10 cellular contexts compared by ENCODE assay signal in genomic region chr4:158020175-158020574, GRCh38.
A peak's percentile ranks its signal among the peaks of the same experiment; 100 is the strongest.
DNase-seq lines count a peak whose midpoint lies in the region; ATAC-seq, FAIRE-seq and TF ChIP-seq lines count a peak whose summit lies in the region.
"Had no signal": no experiment of that assay in that cellular context is flagged by ENCODE, and none has a peak within 500 bp of the region (broad histone marks: within the 10 kb centered on the region; RNA-seq: fewer than 3 reads in every experiment).

No MANE protein-coding gene starts in this region.

- H3K36me3 ChIP-seq in left ventricle myocardium inferior = no peaks in the 10 kb centered on the region

- no peak overlapping the region for H3K4me3 Mint-ChIP-seq in immature natural killer cell
- H3K4me3 Mint-ChIP-seq: activated naive CD8-positive, alpha-beta T cell had no signal

- no peaks in the 10 kb centered on the region for H3K27me3 Mint-ChIP-seq in immature natural killer cell (ENCODE audit: low read depth in 3 of 3)

- H3K9me3 Mint-ChIP-seq in immature natural killer cell = peaks cover 0 to 12% (median 7%) of the 10 kb centered on the region in 6 donors

- no peak for TF ChIP-seq CTCF in left ventricle myocardium inferior (IDR thresholded peaks at IDR 0.05; ENCODE audit: borderline replicate concordance)

- H3K36me3 Mint-ChIP-seq in immature natural killer cell = no peaks in the 10 kb centered on the region
- H3K36me3 Mint-ChIP-seq: activated naive CD8-positive, alpha-beta T cell had no signal

- peak; percentile 100 for FAIRE-seq in TTC549 (lab: Jason Lieb, UNC)

- DNase-seq in H4 (ENCODE audit: low spot score) (peak; percentile 80), left ventricle myocardium inferior (no peak), skeletal muscle cell (ENCODE audit: low read depth) (peak; percentile 87), T-helper 1 cell (no peak), immature natural killer cell (no peak), KG1 (lab: John Stamatoyannopoulos, UW) (no peak)
- DNase-seq: NCI-H1417 treated with DMSO at 0.1 percent for 48 hours had no signal

- intact Hi-C loops in left ventricle myocardium inferior (cut with micrococcal nuclease) = no loop called here

- ATAC-seq in GM21447 (IDR thresholded peaks at IDR 0.05; ENCODE audit: unreplicated experiment) = no peak

- H3K27me3 ChIP-seq in left ventricle myocardium inferior (ENCODE audit: low read depth) = no peaks in the 10 kb centered on the region

- H3K4me1 ChIP-seq in left ventricle myocardium inferior = peaks cover 35% of the 10 kb centered on the region

- no peaks in the 10 kb centered on the region for H3K4me1 Mint-ChIP-seq in immature natural killer cell

- H3K27ac Mint-ChIP-seq in immature natural killer cell = no peak overlapping the region
- H3K27ac Mint-ChIP-seq: activated naive CD8-positive, alpha-beta T cell had no signal

- H3K4me3 ChIP-seq in left ventricle myocardium inferior (no peak overlapping the region), skeletal muscle cell (ENCODE audit: low read depth, low read length) (no peak overlapping the region)

- H3K9me3 ChIP-seq in left ventricle myocardium inferior (replicated peaks) = no peaks in the 10 kb centered on the region

- H3K27ac ChIP-seq in left ventricle myocardium inferior (replicated peaks) = peak overlapping the region; percentile 52

Comparison
In these comparisons a context has a peak if more than half of its experiments do, and no peak if none do; other contexts are left out.
1. DNase-seq: peak in H4 (single experiment) and skeletal muscle cell (single experiment); none in left ventricle myocardium inferior (single experiment), T-helper 1 cell (0 of 5), immature natural killer cell (0 of 3) and KG1 (single experiment).